In genomic region chr6:73418081-73418741, GRCh38 we compare ENCODE assay signal across 1 cellular context.
A peak's percentile ranks its signal among the peaks of the same experiment; 100 is the strongest.
TF ChIP-seq lines count a peak whose summit lies in the region.

No MANE protein-coding gene starts in this region.

TF ChIP-seq in K562, 482 proteins besides CTCF, POLR2A, EP300 and RAD21 (continued from another document):
- TF ChIP-seq MLLT1 (IDR thresholded peaks at IDR 0.05) (no peak), ZKSCAN1 (IDR thresholded peaks at IDR 0.05; ENCODE audit: low read depth, low read length) (no peak), RBM25 (IDR thresholded peaks at IDR 0.05; ENCODE audit: low read depth, low read length, severe bottlenecking) (no peak), SIN3B (IDR thresholded peaks at IDR 0.05; ENCODE audit: low read depth) (no peak), ELF1 (tag; IDR thresholded peaks at IDR 0.05) (no peak), FOXK1 (CRISPR knock-in tag; IDR thresholded peaks at IDR 0.05; ENCODE audit: borderline replicate concordance) (no peak), ATF3 (IDR thresholded peaks at IDR 0.05) (peak; percentile 71), ATF3 (CRISPR knock-in tag; conservative IDR thresholded peaks at IDR 0.05) (no peak)
TF ChIP-seq in K562: peak in this region for 13.
